In the genomic region with DNA sequence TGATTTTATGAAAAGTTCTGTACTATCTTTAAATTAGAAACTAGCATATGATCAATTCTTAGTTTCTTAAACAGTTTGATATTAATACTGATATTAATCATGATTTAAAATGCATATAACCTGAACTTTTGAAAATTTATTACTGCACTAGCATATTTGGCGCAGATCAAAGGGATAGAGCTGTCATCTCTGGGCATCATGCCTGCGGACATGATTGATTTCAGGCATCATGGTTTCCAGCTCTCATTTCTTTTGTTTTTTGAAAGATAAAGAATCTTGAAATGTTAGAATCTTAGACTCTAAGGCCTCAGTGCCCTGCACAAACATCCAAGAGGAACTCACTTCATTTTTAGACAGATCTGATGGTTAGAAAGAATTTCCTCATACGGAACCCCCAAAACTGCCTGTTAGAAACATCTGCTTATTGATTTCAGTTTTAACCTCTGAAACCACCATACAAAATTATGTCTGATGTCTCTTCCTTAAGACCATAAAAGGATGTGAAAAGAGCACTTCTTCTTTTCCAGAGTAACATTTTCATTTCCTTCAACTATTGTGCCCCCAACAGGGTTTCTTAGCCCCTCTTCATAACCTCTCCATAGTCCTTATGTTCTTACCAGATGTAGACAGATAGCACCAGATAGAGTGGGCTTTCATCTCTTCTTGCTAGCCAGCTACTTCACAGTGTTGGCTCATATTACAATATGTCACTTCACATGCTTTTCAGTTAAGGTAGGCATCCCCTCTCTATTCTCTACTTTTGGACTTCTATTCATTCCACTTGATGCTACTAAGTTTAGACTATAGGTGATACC, we compare ENCODE assay signal across 10 cellular contexts.
A peak's percentile ranks its signal among the peaks of the same experiment; 100 is the strongest.
DNase-seq lines count a peak whose midpoint lies in the region; ATAC-seq and TF ChIP-seq lines count a peak whose summit lies in the region.
"Had no signal": no experiment of that assay in that cellular context is flagged by ENCODE, and none has a peak within 500 bp of the region (broad histone marks: within the 10 kb centered on the region; RNA-seq: fewer than 3 reads in every experiment).

No MANE protein-coding gene starts in this region.

- DNase-seq in activated CD8-positive, alpha-beta T cell treated with anti-CD3 and anti-CD28 coated beads, Interleukin-2, amount 10 ng/mL, durations not matched to agents 7 days and 5 days, result no peak
- DNase-seq in activated CD4-positive, CD25-positive, alpha-beta regulatory T cell treated with anti-CD3 and anti-CD28 coated beads, Interleukin-2, amount 50 U/mL, for 72 hours, result no peak
- DNase-seq in hippocampal formation (lab: John Stamatoyannopoulos, UW) (no peak), gastrocnemius medialis (no peak), left colon (no peak)
- DNase-seq: pancreas had no signal

- H3K4me3 ChIP-seq in gastrocnemius medialis, result no peak overlapping the region
- H3K4me3 ChIP-seq: pancreas had no signal

- peak overlapping the region; percentile 22 for H3K27ac Mint-ChIP-seq in activated CD8-positive, alpha-beta T cell treated with anti-CD3 and anti-CD28 coated beads, Interleukin-2, amount 10 ng/mL, durations not matched to agents 7 days and 5 days
- H3K27ac Mint-ChIP-seq: brain had no signal

- no peak for TF ChIP-seq CTCF in gastrocnemius medialis (IDR thresholded peaks at IDR 0.05 in 4 of 5, conservative IDR thresholded peaks at IDR 0.05 in 1 of 5)

- H3K27ac ChIP-seq in gastrocnemius medialis, result no peak overlapping the region
- H3K27ac ChIP-seq: pancreas had no signal

- no peaks in the 10 kb centered on the region for H3K9me3 ChIP-seq in gastrocnemius medialis
- H3K9me3 ChIP-seq: pancreas had no signal

- H3K4me1 Mint-ChIP-seq in activated CD8-positive, alpha-beta T cell treated with anti-CD3 and anti-CD28 coated beads, Interleukin-2, amount 10 ng/mL, durations not matched to agents 7 days and 5 days (ENCODE audit: low read depth), result peaks cover 25% of the 10 kb centered on the region

- ATAC-seq in GM18517 (IDR thresholded peaks at IDR 0.05; ENCODE audit: unreplicated experiment) (peak; percentile 97), GM21529 (IDR thresholded peaks at IDR 0.05; ENCODE audit: unreplicated experiment) (peak; percentile 96), HG03354 (IDR thresholded peaks at IDR 0.05; ENCODE audit: poor library complexity, severe bottlenecking, unreplicated experiment) (peak; percentile 96), gastrocnemius medialis (no peak), left colon (no peak)
- ATAC-seq in activated CD8-positive, alpha-beta T cell treated with anti-CD3 and anti-CD28 coated beads, Interleukin-2, amount 10 ng/mL, durations not matched to agents 7 days and 5 days, result no peak
- ATAC-seq: pancreas had no signal

- H3K4me3 Mint-ChIP-seq in activated CD8-positive, alpha-beta T cell treated with anti-CD3 and anti-CD28 coated beads, Interleukin-2, amount 10 ng/mL, durations not matched to agents 7 days and 5 days, result peak overlapping the region; percentile 18
- H3K4me3 Mint-ChIP-seq: brain had no signal

- no peaks in the 10 kb centered on the region for H3K27me3 Mint-ChIP-seq in activated CD8-positive, alpha-beta T cell treated with anti-CD3 and anti-CD28 coated beads, Interleukin-2, amount 10 ng/mL, durations not matched to agents 7 days and 5 days (ENCODE audit: low read depth)
- H3K27me3 Mint-ChIP-seq: brain had no signal

- POLR2A ChIA-PET in activated CD8-positive, alpha-beta T cell treated with anti-CD3 and anti-CD28 coated beads, Interleukin-2, amount 10 ng/mL, durations not matched to agents 7 days and 5 days (lab: Charles Lee), result no interaction called here

- H3K4me1 ChIP-seq in gastrocnemius medialis, result peaks cover 4 to 15% of the 10 kb centered on the region in 2 donors

- intact Hi-C loops in gastrocnemius medialis (cut with DNase I; ENCODE audit: low total_unique reads) (no loop called here), left colon (cut with DNase I, micrococcal nuclease) (no loop called here)

- TF ChIP-seq POLR2A in gastrocnemius medialis (IDR thresholded peaks at IDR 0.05), result no peak

- no peaks in the 10 kb centered on the region for H3K9me3 Mint-ChIP-seq in activated CD8-positive, alpha-beta T cell treated with anti-CD3 and anti-CD28 coated beads, Interleukin-2, amount 10 ng/mL, durations not matched to agents 7 days and 5 days (ENCODE audit: insufficient read depth)
- H3K9me3 Mint-ChIP-seq: brain had no signal

- no peaks in the 10 kb centered on the region for H3K36me3 Mint-ChIP-seq in activated CD8-positive, alpha-beta T cell treated with anti-CD3 and anti-CD28 coated beads, Interleukin-2, amount 10 ng/mL, durations not matched to agents 7 days and 5 days (ENCODE audit: low read depth)

- in situ Hi-C loops in gastrocnemius medialis (cut with MboI; ENCODE audit: low sequenced_read_pairs in 4 of 4), result no loop called here

- no peaks in the 10 kb centered on the region for H3K27me3 ChIP-seq in gastrocnemius medialis
- H3K27me3 ChIP-seq: pancreas had no signal

- CTCF ChIA-PET in activated CD8-positive, alpha-beta T cell treated with anti-CD3 and anti-CD28 coated beads, Interleukin-2, amount 10 ng/mL, durations not matched to agents 7 days and 5 days (lab: Charles Lee), result interaction anchor here (1.1 to 2.2 kb wide), 6 partner anchors 9 to 60 kb away, joined by 3 to 7 read pairs (median 4); no protein-coding TSS in a partner anchor

- H3K36me3 ChIP-seq in gastrocnemius medialis, result no peaks in the 10 kb centered on the region
- H3K36me3 ChIP-seq: pancreas had no signal

Comparison
In these comparisons a context has a peak if more than half of its experiments do, and no peak if none do; other contexts are left out.
1. ATAC-seq: peak in GM18517 (single experiment), GM21529 (single experiment) and HG03354 (single experiment); none in activated CD8-positive, alpha-beta T cell treated with anti-CD3 and anti-CD28 coated beads, Interleukin-2, amount 10 ng/mL, durations not matched to agents 7 days and 5 days (single experiment), gastrocnemius medialis (0 of 2) and left colon (single experiment).